ENCODE assay signal across 18 cellular contexts in the genomic region with DNA sequence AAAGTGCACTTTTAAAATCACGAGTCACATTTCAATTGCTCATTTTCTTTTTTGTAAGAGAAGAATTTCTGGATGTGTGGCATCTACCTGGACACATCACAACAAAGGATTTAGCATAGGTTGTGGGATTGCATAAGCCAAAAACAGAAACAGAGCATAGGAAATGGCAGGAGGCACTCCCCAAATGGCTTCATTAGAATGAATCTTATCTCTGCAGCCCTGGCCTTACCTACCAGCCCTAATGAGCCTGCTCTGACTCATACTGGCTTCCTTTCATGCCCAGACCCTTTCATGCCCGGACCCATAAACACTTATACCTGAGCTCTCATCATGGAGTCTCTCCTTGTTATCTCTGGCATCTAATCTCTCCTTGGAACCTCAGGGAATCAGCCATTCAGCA. TPM values are rescaled to one million over a fixed set of nuclear protein-coding genes. Genes with fewer than 3 reads are reported as not detected.
DNase-seq lines count a peak whose midpoint lies in the region; ATAC-seq, FAIRE-seq and TF ChIP-seq lines count a peak whose summit lies in the region.
"Had no signal": no experiment of that assay in that cellular context is flagged by ENCODE, and none has a peak within 500 bp of the region (broad histone marks: within the 10 kb centered on the region; RNA-seq: fewer than 3 reads in every experiment).

No MANE protein-coding gene starts in this region.

- no peak overlapping the region for H3K18ac ChIP-seq in mesendoderm (ENCODE audit: low read length)

- no peak overlapping the region for H3K23ac ChIP-seq in mesendoderm (ENCODE audit: low read length)

- no peak overlapping the region for H2BK5ac ChIP-seq in mesendoderm (ENCODE audit: low read length)

- ATAC-seq in HG02759 (IDR thresholded peaks at IDR 0.05; ENCODE audit: unreplicated experiment), result no peak

- H3K27me3 Mint-ChIP-seq in osteocyte (ENCODE audit: unreplicated experiment), result no peaks in the 10 kb centered on the region

- no peak overlapping the region for H3K4me2 ChIP-seq in mesendoderm (ENCODE audit: low read length)

- no CpG with 5 or more reads among the region's 2 CpGs for WGBS in mesendoderm (ENCODE audit: extremely low coverage, insufficient coverage, low lambda C conversion rate)

- DNase-seq in Daoy (ENCODE audit: low read depth), result peak; percentile 28
- peak; percentile 35 for DNase-seq in NCI-H226
- DNase-seq in bronchial epithelial cell (ENCODE audit: low read depth), result peak; percentile 88
- peak; percentile 62 for DNase-seq in mesendoderm
- DNase-seq in middle frontal gyrus (ENCODE audit: extremely low spot score, low spot score), result no peak
- DNase-seq in osteocyte (ENCODE audit: extremely low spot score, unreplicated experiment), result no peak
- DNase-seq: ACHN, AML-193, H9, KBM-7, NCI-H1092, NCI-H146, NCI-H2081 treated with DMSO at 0.1 percent for 48 hours, NCI-H345, NCI-H69 had no signal

- H2BK120ac ChIP-seq in mesendoderm (ENCODE audit: low read depth, low read length), result no peak overlapping the region

- TF ChIP-seq CTCF in bronchial epithelial cell (IDR thresholded peaks at IDR 0.05; ENCODE audit: insufficient read depth, low read length, severe bottlenecking), result no peak
- TF ChIP-seq CTCF in osteocyte (IDR thresholded peaks at IDR 0.05), result no peak

- no peak overlapping the region for H2BK15ac ChIP-seq in mesendoderm (replicated peaks; ENCODE audit: low read depth)

- no peak overlapping the region for H2AK5ac ChIP-seq in mesendoderm (ENCODE audit: low read length)

- H4K8ac ChIP-seq in mesendoderm (ENCODE audit: low read depth, low read length), result no peak overlapping the region

- no peaks in the 10 kb centered on the region for H3K4me1 Mint-ChIP-seq in osteocyte (ENCODE audit: unreplicated experiment)

- no peak for FAIRE-seq in bronchial epithelial cell (lab: Jason Lieb, UNC)

- H3K56ac ChIP-seq in mesendoderm (ENCODE audit: low read length), result no peak overlapping the region

- H3K79me2 ChIP-seq in mesendoderm (ENCODE audit: control insufficient read depth, insufficient read depth, low read length), result no peaks in the 10 kb centered on the region

- H3K9me3 Mint-ChIP-seq in osteocyte (ENCODE audit: unreplicated experiment), result peaks cover 3% of the 10 kb centered on the region
- H3K9me3 Mint-ChIP-seq: H9 had no signal

- no peaks in the 10 kb centered on the region for H3K27me3 ChIP-seq in bronchial epithelial cell (ENCODE audit: control insufficient read depth, insufficient read depth, low read length)
- no peaks in the 10 kb centered on the region for H3K27me3 ChIP-seq in mesendoderm (ENCODE audit: insufficient read depth, low read length, poor library complexity)
- H3K27me3 ChIP-seq: SJSA1 had no signal

- no peak overlapping the region for H3K27ac ChIP-seq in mesendoderm (ENCODE audit: low read depth, low read length)
- H3K27ac ChIP-seq: SJSA1 had no signal

- H3K9ac ChIP-seq in mesendoderm (ENCODE audit: low read length), result no peak overlapping the region

- no peak overlapping the region for H3K4me3 Mint-ChIP-seq in osteocyte (ENCODE audit: unreplicated experiment)
- H3K4me3 Mint-ChIP-seq: H9 had no signal

- no peak overlapping the region for H3K27ac Mint-ChIP-seq in osteocyte (ENCODE audit: unreplicated experiment)
- H3K27ac Mint-ChIP-seq: H9 had no signal

- H3K36me3 ChIP-seq in bronchial epithelial cell (ENCODE audit: control insufficient read depth, insufficient read depth, low read length) (no peaks in the 10 kb centered on the region), mesendoderm (ENCODE audit: control insufficient read depth, insufficient read depth, low read length) (no peaks in the 10 kb centered on the region)
- H3K36me3 ChIP-seq: SJSA1 had no signal

- no peak overlapping the region for H4K5ac ChIP-seq in mesendoderm (ENCODE audit: low read length)

- H3K4ac ChIP-seq in mesendoderm (ENCODE audit: low read depth, low read length), result no peak overlapping the region

- no peaks in the 10 kb centered on the region for H3K4me1 ChIP-seq in mesendoderm (ENCODE audit: control insufficient read depth, low read depth, low read length)
- H3K4me1 ChIP-seq: SJSA1 had no signal

- H3K4me3 ChIP-seq in bronchial epithelial cell (ENCODE audit: low read depth, low read length) (no peak overlapping the region), mesendoderm (ENCODE audit: low read length) (no peak overlapping the region)
- H3K4me3 ChIP-seq: SJSA1 had no signal

- no peaks in the 10 kb centered on the region for H3K36me3 Mint-ChIP-seq in osteocyte (ENCODE audit: unreplicated experiment)

- H3K79me1 ChIP-seq in mesendoderm (ENCODE audit: low read length), result no peaks in the 10 kb centered on the region

RNA-seq across cellular contexts. Expression of gene SPTLC3, which starts 23.9 kb away (rescaled TPM):
- total RNA-seq in Daoy (2014; rRNA removed; shearing (Covaris generic)), result 2.1 and 10.0 TPM in 2 replicates
- 2.4 and 4.6 TPM in 2 replicates for total RNA-seq in bronchial epithelial cell
- polyA plus RNA-seq in mesendoderm (2013, experiment 1 of 2), result 0.76 TPM
- 1.0 TPM for polyA plus RNA-seq in mesendoderm (2013, experiment 2 of 2)
- 5.0 and 5.8 TPM in 2 replicates for total RNA-seq in osteocyte
- total RNA-seq: G401 had no signal

Comparison
In these comparisons a context has a peak if more than half of its experiments do, and no peak if none do; other contexts are left out.
1. DNase-seq: peak in Daoy (single experiment), NCI-H226 (single experiment), bronchial epithelial cell (single experiment) and mesendoderm (single experiment); none in middle frontal gyrus (single experiment) and osteocyte (single experiment).